In the genomic region with DNA sequence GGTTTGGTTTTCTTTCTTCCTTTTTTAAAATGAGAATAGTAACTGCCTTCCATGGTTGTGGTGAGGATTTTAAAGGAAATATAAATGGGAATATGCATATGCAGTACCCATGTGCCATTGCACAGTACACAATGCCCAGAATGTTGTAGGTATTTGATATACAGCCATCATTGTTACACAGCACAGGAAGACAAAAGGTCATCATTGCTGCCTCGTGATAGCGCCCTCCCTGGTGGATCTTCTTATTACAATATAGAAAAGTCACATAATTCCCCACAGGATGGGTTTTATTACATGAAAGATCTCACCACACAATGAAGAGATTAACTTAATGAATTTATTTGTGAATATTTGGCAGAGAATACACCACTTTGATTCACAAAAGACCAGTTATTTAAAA, we compare ENCODE assay signal across 19 cellular contexts.
DNase-seq lines count a peak whose midpoint lies in the region; ATAC-seq, FAIRE-seq and TF ChIP-seq lines count a peak whose summit lies in the region.
"Had no signal": no experiment of that assay in that cellular context is flagged by ENCODE, and none has a peak within 500 bp of the region (broad histone marks: within the 10 kb centered on the region; RNA-seq: fewer than 3 reads in every experiment).

No MANE protein-coding gene starts in this region.

- H3K27ac Mint-ChIP-seq in astrocyte (ENCODE audit: unreplicated experiment) (no peak overlapping the region), glutamatergic neuron (ENCODE audit: unreplicated experiment) (no peak overlapping the region)
- no peak overlapping the region for H3K27ac Mint-ChIP-seq in activated T-cell treated with anti-CD3 and anti-CD28 coated beads, Interleukin-2, amount 50 U/mL, for 72 hours

- H4K20me1 ChIP-seq in HCT116 (ENCODE audit: insufficient read depth): no peaks in the 10 kb centered on the region
- H4K20me1 ChIP-seq in astrocyte (ENCODE audit: insufficient read depth, low read length): no peaks in the 10 kb centered on the region

- no peak for FAIRE-seq in astrocyte (lab: Jason Lieb, UNC)
- FAIRE-seq: GM19239, kidney had no signal

- H3K9me3 Mint-ChIP-seq in astrocyte (ENCODE audit: unreplicated experiment) (no peaks in the 10 kb centered on the region), glutamatergic neuron (ENCODE audit: unreplicated experiment) (no peaks in the 10 kb centered on the region)
- peaks cover 2 to 4% of the 10 kb centered on the region in 2 donors for H3K9me3 Mint-ChIP-seq in activated T-cell treated with anti-CD3 and anti-CD28 coated beads, Interleukin-2, amount 50 U/mL, for 72 hours

- H3K27ac ChIP-seq in HCT116 (ENCODE audit: low read depth, low read length) (no peak overlapping the region), astrocyte (ENCODE audit: low read depth, low read length) (no peak overlapping the region)
- H3K27ac ChIP-seq: dorsolateral prefrontal cortex, psoas muscle, tibial artery had no signal

- no peaks in the 10 kb centered on the region for H3K4me1 Mint-ChIP-seq in astrocyte (ENCODE audit: low read depth, unreplicated experiment)
- no peaks in the 10 kb centered on the region for H3K4me1 Mint-ChIP-seq in glutamatergic neuron (ENCODE audit: low read depth, unreplicated experiment)
- H3K4me1 Mint-ChIP-seq in activated T-cell treated with anti-CD3 and anti-CD28 coated beads, Interleukin-2, amount 50 U/mL, for 72 hours (ENCODE audit: low read depth): no peaks in the 10 kb centered on the region

- H3K9ac ChIP-seq in HCT116 (ENCODE audit: low read length): no peak overlapping the region
- H3K9ac ChIP-seq in astrocyte (ENCODE audit: low read length): no peak overlapping the region

- no peaks in the 10 kb centered on the region for H3K9me2 ChIP-seq in HCT116 (ENCODE audit: insufficient read depth)

- H2AFZ ChIP-seq in HCT116 (ENCODE audit: low read depth, low read length, poor library complexity, severe bottlenecking) (no peak overlapping the region), astrocyte (ENCODE audit: low read depth, low read length) (no peak overlapping the region)

- H3K36me3 ChIP-seq in BJ (ENCODE audit: control insufficient read depth, insufficient read depth, low read length) (no peaks in the 10 kb centered on the region), HCT116 (ENCODE audit: control insufficient read depth in 1 of 2, insufficient read depth in 2 of 2, low read length in 2 of 2) (no peaks in the 10 kb centered on the region), astrocyte (ENCODE audit: insufficient read depth, low read length) (no peaks in the 10 kb centered on the region)
- H3K36me3 ChIP-seq: tibial artery had no signal

- no peak overlapping the region for H3K4me3 Mint-ChIP-seq in astrocyte (ENCODE audit: unreplicated experiment)
- no peak overlapping the region for H3K4me3 Mint-ChIP-seq in glutamatergic neuron (ENCODE audit: unreplicated experiment)
- no peak overlapping the region for H3K4me3 Mint-ChIP-seq in activated T-cell treated with anti-CD3 and anti-CD28 coated beads, Interleukin-2, amount 50 U/mL, for 72 hours

- H3K4me2 ChIP-seq in HCT116 (ENCODE audit: low read length): no peak overlapping the region
- no peak overlapping the region for H3K4me2 ChIP-seq in astrocyte (ENCODE audit: low read length)

- H3K36me3 Mint-ChIP-seq in astrocyte (ENCODE audit: low read depth, unreplicated experiment) (no peaks in the 10 kb centered on the region), glutamatergic neuron (ENCODE audit: unreplicated experiment) (peaks cover 3% of the 10 kb centered on the region)
- H3K36me3 Mint-ChIP-seq in activated T-cell treated with anti-CD3 and anti-CD28 coated beads, Interleukin-2, amount 50 U/mL, for 72 hours (ENCODE audit: insufficient read depth in 2 of 2): no peaks in the 10 kb centered on the region

- H3K4me1 ChIP-seq in HCT116 (ENCODE audit: control insufficient read depth in 1 of 2, insufficient read depth in 2 of 2, low read length in 2 of 2): no peaks in the 10 kb centered on the region
- no peaks in the 10 kb centered on the region for H3K4me1 ChIP-seq in astrocyte (ENCODE audit: insufficient read depth, low read length)
- H3K4me1 ChIP-seq: psoas muscle had no signal

- TF ChIP-seq POLR2A in HCT116 (IDR thresholded peaks at IDR 0.05; ENCODE audit: borderline replicate concordance, extremely low read depth, insufficient read depth, insufficient read length): no peak

- BruUV-seq in HCT116 (replicated peaks; lab: Mats Ljungman, UMichigan): no TSS peak

- no peak for ATAC-seq in HCT116
- no peak for ATAC-seq in GM19467 (IDR thresholded peaks at IDR 0.05; ENCODE audit: unreplicated experiment)
- ATAC-seq in HG03175 (IDR thresholded peaks at IDR 0.05; ENCODE audit: unreplicated experiment): no peak
- no peak for ATAC-seq in activated T-cell treated with anti-CD3 and anti-CD28 coated beads, Interleukin-2, amount 50 U/mL, for 72 hours (replicated peaks in 1 of 2)
- ATAC-seq: psoas muscle had no signal

- no peaks in the 10 kb centered on the region for H3K79me2 ChIP-seq in HCT116 (ENCODE audit: insufficient read depth, low read length)
- H3K79me2 ChIP-seq in astrocyte (ENCODE audit: insufficient read depth, low read length): no peaks in the 10 kb centered on the region

- no peak for TF ChIP-seq RAD21 in HCT116 (IDR thresholded peaks at IDR 0.05; ENCODE audit: low read depth)

- POLR2A ChIA-PET in BJ (lab: Charles Lee): no interaction called here
- POLR2A ChIA-PET in HCT116 (lab: Charles Lee): no interaction called here

- intact Hi-C loops in HCT116 (cut with micrococcal nuclease): no loop called here

- peaks cover 15% of the 10 kb centered on the region for H3K27me3 Mint-ChIP-seq in astrocyte (ENCODE audit: low read depth, unreplicated experiment)
- peaks cover 7% of the 10 kb centered on the region for H3K27me3 Mint-ChIP-seq in glutamatergic neuron (ENCODE audit: unreplicated experiment)
- H3K27me3 Mint-ChIP-seq in activated T-cell treated with anti-CD3 and anti-CD28 coated beads, Interleukin-2, amount 50 U/mL, for 72 hours (ENCODE audit: low read depth): no peaks in the 10 kb centered on the region

- RAD21 ChIA-PET in HCT116 (lab: Charles Lee; ENCODE audit: low non-redundant PET in 1 of 2, low total read pairs in 2 of 2, uncharacterized antibody in 2 of 2, unreplicated experiment in 2 of 2): no interaction called here

- CTCF ChIA-PET in BJ (lab: Yijun Ruan, JAX) (interaction anchor here (1.0 kb wide), 1 partner anchor 8 kb away, joined by 4 read pairs; no protein-coding TSS in a partner anchor), HCT116 (lab: Charles Lee) (no interaction called here)

- TF ChIP-seq CTCF in BJ (IDR thresholded peaks at IDR 0.05; ENCODE audit: insufficient read depth, low read depth, low read length) (peak; percentile 31), HCT116 (IDR thresholded peaks at IDR 0.05 in 2 of 3, conservative IDR thresholded peaks at IDR 0.05 in 1 of 3; ENCODE audit: borderline replicate concordance in 1 of 3, insufficient read depth in 1 of 3, low read depth in 2 of 3, low read length in 2 of 3) (peak in 2 of 3 experiments; percentile 34 to 59; a peak in 3 of 6 replicates), astrocyte (IDR thresholded peaks at IDR 0.05; ENCODE audit: insufficient read depth, low read depth, low read length) (peak; percentile 24), glutamatergic neuron (IDR thresholded peaks at IDR 0.05; ENCODE audit: partially characterized antibody, unreplicated experiment) (peak; percentile 42)

- DNase-seq in BJ (ENCODE audit: low read depth) (no peak), HCT116 (ENCODE audit: low read depth, low spot score) (no peak), astrocyte (ENCODE audit: low read depth) (no peak), glutamatergic neuron (no peak), OCI-M1 (lab: John Stamatoyannopoulos, UW) (no peak)
- DNase-seq in activated T-cell treated with anti-CD3 and anti-CD28 coated beads, Interleukin-2, amount 50 U/mL, for 72 hours: no peak
- DNase-seq: activated CD4-positive, alpha-beta T cell treated with anti-CD3 and anti-CD28 coated beads, Interleukin-2, amount 50 U/mL, for 48 hours; AML-193; amygdala; dorsolateral prefrontal cortex; kidney; NCI-H2081; NCI-H82; psoas muscle; SHP77; tibial artery had no signal

- no peaks in the 10 kb centered on the region for H3K27me3 ChIP-seq in BJ (ENCODE audit: control insufficient read depth, insufficient read depth, low read length)
- H3K27me3 ChIP-seq in HCT116 (ENCODE audit: insufficient read depth, low read length): no peaks in the 10 kb centered on the region; the same call in 1 of the 2 replicates
- H3K27me3 ChIP-seq in astrocyte (ENCODE audit: insufficient read depth, low read length): no peaks in the 10 kb centered on the region
- H3K27me3 ChIP-seq: dorsolateral prefrontal cortex, tibial artery had no signal

- H3K4me3 ChIP-seq in BJ (ENCODE audit: low read depth, low read length) (no peak overlapping the region), HCT116 (replicated peaks in 1 of 2; ENCODE audit: low read depth in 1 of 2, low read length in 2 of 2) (no peak overlapping the region), astrocyte (ENCODE audit: insufficient read depth, low read depth, low read length) (no peak overlapping the region)
- H3K4me3 ChIP-seq: dorsolateral prefrontal cortex, psoas muscle, tibial artery had no signal

- H3K9me3 ChIP-seq in HCT116 (ENCODE audit: control insufficient read depth in 1 of 2, insufficient read depth in 1 of 2, low read depth in 1 of 2, low read length in 2 of 2): no peaks in the 10 kb centered on the region
- H3K9me3 ChIP-seq in astrocyte (ENCODE audit: insufficient read depth, low read depth, low read length): no peaks in the 10 kb centered on the region
- H3K9me3 ChIP-seq: psoas muscle, tibial artery had no signal

TF ChIP-seq in HCT116, 20 proteins besides CTCF, POLR2A, EP300 and RAD21 (continues in another document):
- TF ChIP-seq ZFX (IDR thresholded peaks at IDR 0.05): no peak
- TF ChIP-seq CBX3 (IDR thresholded peaks at IDR 0.05; ENCODE audit: low read depth): no peak
- no peak for TF ChIP-seq ZNF274 (IDR thresholded peaks at IDR 0.05; ENCODE audit: low read depth, low read length)
- TF ChIP-seq ELF1 (IDR thresholded peaks at IDR 0.05; ENCODE audit: borderline replicate concordance, low read depth): no peak
- no peak for TF ChIP-seq MAX (IDR thresholded peaks at IDR 0.05)
- TF ChIP-seq CEBPB (IDR thresholded peaks at IDR 0.05; ENCODE audit: low read depth): no peak
- no peak for TF ChIP-seq EZH2 (IDR thresholded peaks at IDR 0.05)
- no peak for TF ChIP-seq EZH2phosphoT487 (IDR thresholded peaks at IDR 0.05; ENCODE audit: borderline replicate concordance)
- no peak for TF ChIP-seq FOSL1 (IDR thresholded peaks at IDR 0.05; ENCODE audit: low read depth)
